Comparison of ENCODE assay signal across 1 cellular context in genomic region chr3:52895416-52895815, GRCh38.
TF ChIP-seq lines count a peak whose summit lies in the region.

No MANE protein-coding gene starts in this region.

TF ChIP-seq in K562, 482 proteins besides CTCF, POLR2A, EP300 and RAD21 (continued from another document):
- no peak for TF ChIP-seq PBX2 (CRISPR knock-in tag; IDR thresholded peaks at IDR 0.05; ENCODE audit: low read depth)
- TF ChIP-seq PBX2 (tag; conservative IDR thresholded peaks at IDR 0.05; ENCODE audit: low read depth) = 0 out of 2 replicates have a peak, but pooled peaks have one; percentile 22
